In genomic region chr14:19873178-19873577, GRCh38 we compare ENCODE assay signal across 22 cellular contexts. TPM values are rescaled to one million over a fixed set of nuclear protein-coding genes. Genes with fewer than 3 reads are reported as not detected.
"Had no signal": no experiment of that assay in that cellular context is flagged by ENCODE, and none has a peak within 500 bp of the region (broad histone marks: within the 10 kb centered on the region; RNA-seq: fewer than 3 reads in every experiment).

No MANE protein-coding gene starts in this region.

- H3K9ac ChIP-seq: neural progenitor cell had no signal

- H3K4me2 ChIP-seq: neural progenitor cell had no signal

- H3K4me1 ChIP-seq: ascending aorta, breast epithelium, heart left ventricle, neural progenitor cell, pancreas, sigmoid colon, spleen had no signal

- FAIRE-seq: frontal cortex, islet of Langerhans, pancreas had no signal

- H3K27ac ChIP-seq: ascending aorta, breast epithelium, epithelial cell of prostate, heart left ventricle, neural progenitor cell, pancreas, sigmoid colon, spleen, thoracic aorta had no signal

- H3K9me3 ChIP-seq: ascending aorta, breast epithelium, pancreas, thoracic aorta had no signal

- H3K36me3 ChIP-seq: ascending aorta, breast epithelium, heart left ventricle, pancreas, sigmoid colon, spleen, thoracic aorta had no signal

- DNase-seq: activated CD4-positive, alpha-beta T cell treated with anti-CD3 and anti-CD28 coated beads for 1 hour; activated CD4-positive, alpha-beta T cell treated with anti-CD3 and anti-CD28 coated beads, Interleukin-2, amount 50 U/mL, for 48 hours; activated naive CD4-positive, alpha-beta T cell treated with anti-CD3 and anti-CD28 coated beads for 36 hours; activated naive CD8-positive, alpha-beta T cell treated with anti-CD3 and anti-CD28 coated beads, Interleukin-2, amount 50 U/mL, for 24 hours; activated T-cell treated with anti-CD3 and anti-CD28 coated beads, Interleukin-2, amount 50 U/mL, for 1 hour; heart left ventricle; left colon; midbrain; pancreas; sigmoid colon; spleen; stimulated activated CD4-positive, alpha-beta T cell treated with anti-CD3 and anti-CD28 coated beads, Interleukin-1b, Interleukin-23, amount 100 ng/mL, for 48 hours; stimulated activated naive CD8-positive, alpha-beta T cell treated with anti-CD3 and anti-CD28 coated beads, Interleukin-15, amount 100 ng/mL, for 72 hours; T1000 had no signal

- ATAC-seq: activated naive CD8-positive, alpha-beta T cell treated with anti-CD3 and anti-CD28 coated beads, Interleukin-2, amount 50 U/mL, for 24 hours; heart left ventricle; left colon; pancreas; stimulated activated naive CD8-positive, alpha-beta T cell treated with anti-CD3 and anti-CD28 coated beads, Interleukin-15, amount 100 ng/mL, for 72 hours had no signal

- H3K27me3 ChIP-seq: ascending aorta, breast epithelium, heart left ventricle, neural progenitor cell, sigmoid colon, spleen had no signal

- H3K4me3 ChIP-seq: ascending aorta, breast epithelium, heart left ventricle, lung, neural progenitor cell, pancreas, sigmoid colon, spleen, thoracic aorta had no signal

RNA-seq across cellular contexts. Expression of gene OR4K2, which starts 1.8 kb away (rescaled TPM):
- polyA plus RNA-seq: heart left ventricle, lung, sigmoid colon, spleen had no signal

RNA-seq across cellular contexts. Expression of gene OR4K5, which starts 47.2 kb away (rescaled TPM):
- polyA plus RNA-seq: heart left ventricle, lung, pancreas, sigmoid colon, spleen had no signal

RNA-seq across cellular contexts. Expression of gene OR4K1, which starts 57.5 kb away (rescaled TPM):
- polyA plus RNA-seq: heart left ventricle, lung, pancreas, sigmoid colon, spleen had no signal
